ENCODE assay signal across 15 cellular contexts in the genomic region with DNA sequence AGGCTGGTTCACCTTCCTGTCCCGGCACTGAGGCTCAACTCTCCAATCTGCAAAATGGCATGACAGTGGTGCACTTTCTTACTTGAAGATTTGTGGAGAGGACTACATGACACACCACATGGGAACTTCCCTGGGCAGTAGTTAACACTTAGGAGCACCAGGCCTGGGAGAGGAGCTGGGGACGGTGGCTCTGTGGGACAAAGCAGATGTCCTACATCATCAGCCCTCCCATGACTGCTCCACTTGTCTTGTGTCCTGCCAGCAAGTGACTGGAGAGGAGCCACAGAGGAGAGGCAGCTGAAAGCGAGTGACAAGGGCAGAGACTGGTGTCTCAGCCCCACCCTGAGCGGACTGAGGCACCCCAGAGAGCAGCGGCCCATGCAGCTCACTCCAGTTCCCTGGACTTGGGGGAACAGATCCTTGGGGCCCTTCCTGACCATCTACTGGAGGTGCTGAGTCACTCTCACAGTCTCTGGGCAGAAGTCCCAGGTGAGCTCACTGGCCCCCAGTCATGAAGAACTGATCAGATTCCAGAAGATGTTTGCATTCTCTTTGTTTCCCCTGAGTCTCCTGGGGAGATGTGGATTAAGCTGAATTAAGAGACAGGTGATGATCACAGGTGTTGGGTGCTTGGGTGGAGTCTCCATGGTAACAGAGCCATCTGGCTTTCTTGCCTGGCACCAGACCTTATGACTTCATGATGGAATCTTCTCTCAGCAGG. TPM values are rescaled to one million over a fixed set of nuclear protein-coding genes. Genes with fewer than 3 reads are reported as not detected.
A peak's percentile ranks its signal among the peaks of the same experiment; 100 is the strongest.
DNase-seq lines count a peak whose midpoint lies in the region; TF ChIP-seq lines count a peak whose summit lies in the region.
"Had no signal": no experiment of that assay in that cellular context is flagged by ENCODE, and none has a peak within 500 bp of the region (broad histone marks: within the 10 kb centered on the region; RNA-seq: fewer than 3 reads in every experiment).

No MANE protein-coding gene starts in this region.

- H3K9me3 ChIP-seq in OCI-LY7 (ENCODE audit: low read length): no peaks in the 10 kb centered on the region
- H3K9me3 ChIP-seq in CD4-positive, alpha-beta memory T cell (ENCODE audit: control insufficient read depth in 1 of 2, low read length in 2 of 2): no peaks in the 10 kb centered on the region
- H3K9me3 ChIP-seq: upper lobe of left lung had no signal

- no peaks in the 10 kb centered on the region for H3K36me3 Mint-ChIP-seq in progenitor cell of endocrine pancreas (ENCODE audit: insufficient read depth)
- no peaks in the 10 kb centered on the region for H3K36me3 Mint-ChIP-seq in CD4-positive, alpha-beta memory T cell

- CTCF ChIA-PET in OCI-LY7 (lab: Charles Lee; ENCODE audit: unreplicated experiment): no interaction called here
- CTCF ChIA-PET in CD4-positive, alpha-beta memory T cell (lab: Charles Lee; ENCODE audit: partially characterized antibody): interaction anchor here (0.6 kb wide), 1 partner anchor 270 kb away, joined by 4 read pairs; no protein-coding TSS in a partner anchor

- H3K4me3 ChIP-seq in OCI-LY7 (ENCODE audit: low read depth, low read length, poor library complexity, severe bottlenecking): no peak overlapping the region
- H3K4me3 ChIP-seq in CD4-positive, alpha-beta memory T cell (ENCODE audit: low read length in 2 of 2): no peak overlapping the region
- H3K4me3 ChIP-seq: upper lobe of left lung had no signal

- H3K9me3 Mint-ChIP-seq in progenitor cell of endocrine pancreas (ENCODE audit: low read depth): no peaks in the 10 kb centered on the region
- H3K9me3 Mint-ChIP-seq in CD4-positive, alpha-beta memory T cell: no peaks in the 10 kb centered on the region
- H3K9me3 Mint-ChIP-seq: dendritic cell treated with granulocyte-macrophage colony-stimulating factor and Interleukin-4, amounts not matched to agents 40 ng/mL and 50 ng/mL, for 4 days had no signal

- no peak overlapping the region for H3K4me2 ChIP-seq in OCI-LY7 (ENCODE audit: low read length)

- H4K20me1 ChIP-seq in OCI-LY7 (ENCODE audit: insufficient read depth, low read length): no peaks in the 10 kb centered on the region; the same call in 1 of the 2 replicates

- no peak overlapping the region for H2AFZ ChIP-seq in OCI-LY7 (ENCODE audit: low read length)
- H2AFZ ChIP-seq: parathyroid adenoma had no signal

- H3K27me3 ChIP-seq in CD4-positive, alpha-beta memory T cell (ENCODE audit: insufficient read depth, low read length): no peaks in the 10 kb centered on the region
- H3K27me3 ChIP-seq: upper lobe of left lung had no signal

- intact Hi-C loops in OCI-LY7 (cut with micrococcal nuclease; ENCODE audit: unreplicated experiment): loop anchor here (10.0 kb wide), 1 partner anchor 1546 kb away; no protein-coding TSS in a partner anchor
- intact Hi-C loops in CD4-positive, alpha-beta memory T cell (cut with micrococcal nuclease): no loop called here

- H3K4me3 Mint-ChIP-seq in progenitor cell of endocrine pancreas (ENCODE audit: low read depth): no peak overlapping the region
- H3K4me3 Mint-ChIP-seq in CD4-positive, alpha-beta memory T cell: no peak overlapping the region
- H3K4me3 Mint-ChIP-seq: dendritic cell treated with granulocyte-macrophage colony-stimulating factor and Interleukin-4, amounts not matched to agents 40 ng/mL and 50 ng/mL, for 4 days had no signal

- POLR2A ChIA-PET in OCI-LY7 (lab: Charles Lee): no interaction called here
- POLR2A ChIA-PET in CD4-positive, alpha-beta memory T cell (lab: Charles Lee; ENCODE audit: partially characterized antibody): no interaction called here

- no peak for TF ChIP-seq CTCF in OCI-LY7 (conservative IDR thresholded peaks at IDR 0.05; ENCODE audit: low read length)
- TF ChIP-seq CTCF in progenitor cell of endocrine pancreas (IDR thresholded peaks at IDR 0.05; ENCODE audit: unreplicated experiment): no peak

- no peaks in the 10 kb centered on the region for H3K36me3 ChIP-seq in OCI-LY7 (ENCODE audit: insufficient read depth, low read length)
- no peaks in the 10 kb centered on the region for H3K36me3 ChIP-seq in CD4-positive, alpha-beta memory T cell (ENCODE audit: insufficient read depth, low read length)
- H3K36me3 ChIP-seq: upper lobe of left lung had no signal

- H3K4me1 Mint-ChIP-seq in progenitor cell of endocrine pancreas (ENCODE audit: low read depth): no peaks in the 10 kb centered on the region
- H3K4me1 Mint-ChIP-seq in CD4-positive, alpha-beta memory T cell: no peaks in the 10 kb centered on the region

- BruUV-seq in OCI-LY7 (replicated peaks; lab: Mats Ljungman, UMichigan): no TSS peak

- no peaks in the 10 kb centered on the region for H3K79me2 ChIP-seq in OCI-LY7 (ENCODE audit: insufficient read depth, low read depth, low read length)
- H3K79me2 ChIP-seq: parathyroid adenoma had no signal

- H3K9me2 ChIP-seq in OCI-LY7 (ENCODE audit: insufficient read depth, low read length): no peaks in the 10 kb centered on the region

- H3K4me1 ChIP-seq in OCI-LY7 (ENCODE audit: insufficient read depth, low read length, poor library complexity, severe bottlenecking): no peaks in the 10 kb centered on the region
- no peaks in the 10 kb centered on the region for H3K4me1 ChIP-seq in CD4-positive, alpha-beta memory T cell (ENCODE audit: insufficient read depth, low read length)
- H3K4me1 ChIP-seq: parathyroid adenoma, upper lobe of left lung had no signal

- no peak overlapping the region for H3K27ac ChIP-seq in OCI-LY7 (ENCODE audit: low read depth, low read length, poor library complexity, severe bottlenecking)
- no peak overlapping the region for H3K27ac ChIP-seq in CD4-positive, alpha-beta memory T cell (ENCODE audit: low read depth, low read length)
- H3K27ac ChIP-seq: parathyroid adenoma, upper lobe of left lung had no signal

- peak overlapping the region; percentile 33 for H3K27ac Mint-ChIP-seq in progenitor cell of endocrine pancreas
- H3K27ac Mint-ChIP-seq in CD4-positive, alpha-beta memory T cell: peak overlapping the region in 1 of 7 donors; percentile 24
- H3K27ac Mint-ChIP-seq: dendritic cell treated with granulocyte-macrophage colony-stimulating factor and Interleukin-4, amounts not matched to agents 40 ng/mL and 50 ng/mL, for 4 days had no signal

- peak; percentile 4 for DNase-seq in NCI-H82 (lab: John Stamatoyannopoulos, UW)
- no peak for DNase-seq in NCI-H82 treated with DMSO at 0.1 percent for 48 hours (lab: John Stamatoyannopoulos, UW; ENCODE audit: unreplicated experiment)
- peak; percentile 84 for DNase-seq in NCI-H2029 (lab: John Stamatoyannopoulos, UW)
- DNase-seq in OCI-LY7 (ENCODE audit: low spot score): peak; percentile 22
- no peak for DNase-seq in progenitor cell of endocrine pancreas (ENCODE audit: low spot score, unreplicated experiment)
- DNase-seq in CD4-positive, alpha-beta memory T cell: no peak
- DNase-seq in AG08395 (ENCODE audit: low spot score): no peak
- no peak for DNase-seq in activated T-cell treated with anti-CD3 and anti-CD28 coated beads, Interleukin-2, amount 50 U/mL, for 48 hours
- DNase-seq: HCEC 1CT, upper lobe of left lung had no signal

- H3K27me3 Mint-ChIP-seq in progenitor cell of endocrine pancreas: peaks cover 15% of the 10 kb centered on the region
- peaks cover 2% of the 10 kb centered on the region in 2 donors for H3K27me3 Mint-ChIP-seq in CD4-positive, alpha-beta memory T cell

RNA-seq across cellular contexts. Expression of gene SLC25A48, which starts 13.2 kb away (rescaled TPM):
- not detected in 2 replicates for total RNA-seq in OCI-LY7 (2014; rRNA removed; shearing (Covaris generic))
- total RNA-seq in OCI-LY7 (2022) (not detected in 2 replicates), progenitor cell of endocrine pancreas (0.34 and 0.69 TPM in 2 replicates)
- total RNA-seq in CD4-positive, alpha-beta memory T cell: not detected
- not detected for polyA plus RNA-seq in CD4-positive, alpha-beta memory T cell
- total RNA-seq: A673, Daoy, NCI-H460, upper lobe of left lung had no signal

Comparison
In these comparisons a context has a peak if more than half of its experiments do, and no peak if none do; other contexts are left out.
1. DNase-seq: peak in NCI-H82 (single experiment), NCI-H2029 (single experiment) and OCI-LY7 (single experiment); none in NCI-H82 treated with DMSO at 0.1 percent for 48 hours (single experiment), progenitor cell of endocrine pancreas (single experiment), CD4-positive, alpha-beta memory T cell (0 of 5), AG08395 (single experiment) and activated T-cell treated with anti-CD3 and anti-CD28 coated beads, Interleukin-2, amount 50 U/mL, for 48 hours (0 of 2).